24 cellular contexts compared by ENCODE assay signal in the genomic region with DNA sequence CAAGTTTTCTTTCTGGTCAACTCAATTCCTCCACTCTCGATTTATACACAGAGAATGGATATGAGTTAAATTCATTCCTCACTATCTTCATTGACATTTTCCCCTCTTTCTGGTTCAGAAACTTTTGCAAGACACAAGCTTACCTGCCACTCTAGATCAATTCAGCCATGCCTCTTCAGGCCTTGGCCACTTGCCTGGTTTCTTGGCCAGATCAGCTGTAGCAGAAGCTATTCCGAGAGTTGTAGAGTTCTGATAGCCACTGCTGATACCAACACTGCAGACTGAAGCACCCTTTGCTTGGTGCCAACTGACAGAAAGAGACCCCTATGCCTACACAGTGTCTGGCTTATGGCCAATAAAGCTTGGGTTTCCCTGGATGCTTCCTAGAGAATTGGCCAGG.
"Had no signal": no experiment of that assay in that cellular context is flagged by ENCODE, and none has a peak within 500 bp of the region (broad histone marks: within the 10 kb centered on the region; RNA-seq: fewer than 3 reads in every experiment).

No MANE protein-coding gene starts in this region.

- H3K27ac ChIP-seq: coronary artery, dorsolateral prefrontal cortex, hepatocyte, left ventricle myocardium inferior, lower lobe of right lung, ovary, psoas muscle, spleen, thoracic aorta had no signal

- DNase-seq: dorsolateral prefrontal cortex; effector CD8-positive, alpha-beta T cell; foreskin melanocyte; head of caudate nucleus; kidney; left cardiac atrium; left ventricle myocardium inferior; lower lobe of right lung; mesenchymal stem cell; naive thymus-derived CD4-positive, alpha-beta T cell; nucleus accumbens; ovary; psoas muscle; retina; spleen; stimulated activated CD4-positive, alpha-beta T cell treated with anti-CD3 and anti-CD28 coated beads, Interleukin-2, amount 100 ng/mL, for 24 hours; stimulated activated CD4-positive, alpha-beta T cell treated with anti-CD3 and anti-CD28 coated beads, Interleukin-4, amount 100 ng/mL, for 4 hours; stimulated activated naive B cell treated with anti-CD40 and anti-IgM and Interleukin-4, amounts not matched to agents 10 μg/mL and 1 μg/mL and 100 μg/mL, for 72 hours; stimulated activated naive CD8-positive, alpha-beta T cell treated with anti-CD3 and anti-CD28 coated beads, Interleukin-15, amount 100 ng/mL, for 72 hours; substantia nigra; trophoblast cell had no signal

- H3K4me1 Mint-ChIP-seq: naive thymus-derived CD4-positive, alpha-beta T cell; stimulated activated naive B cell treated with anti-CD40 and anti-IgM and Interleukin-4, amounts not matched to agents 10 μg/mL and 1 μg/mL and 100 μg/mL, for 72 hours; stimulated activated naive CD8-positive, alpha-beta T cell treated with anti-CD3 and anti-CD28 coated beads, Interleukin-15, amount 100 ng/mL, for 72 hours had no signal

- H3K4me3 ChIP-seq: coronary artery, dorsolateral prefrontal cortex, hepatocyte, left ventricle myocardium inferior, lower lobe of right lung, ovary, psoas muscle, spleen, thoracic aorta had no signal

- H3K4me1 ChIP-seq: left ventricle myocardium inferior, lower lobe of right lung, psoas muscle, spleen had no signal

- H3K27me3 Mint-ChIP-seq: naive thymus-derived CD4-positive, alpha-beta T cell; stimulated activated naive B cell treated with anti-CD40 and anti-IgM and Interleukin-4, amounts not matched to agents 10 μg/mL and 1 μg/mL and 100 μg/mL, for 72 hours; stimulated activated naive CD8-positive, alpha-beta T cell treated with anti-CD3 and anti-CD28 coated beads, Interleukin-15, amount 100 ng/mL, for 72 hours had no signal

- H3K9me3 ChIP-seq: left ventricle myocardium inferior, lower lobe of right lung, ovary, psoas muscle, thoracic aorta had no signal

- H2AFZ ChIP-seq: hepatocyte had no signal

- H3K27me3 ChIP-seq: dorsolateral prefrontal cortex, hepatocyte, ovary, spleen had no signal

- H3K4me3 Mint-ChIP-seq: naive thymus-derived CD4-positive, alpha-beta T cell; stimulated activated naive B cell treated with anti-CD40 and anti-IgM and Interleukin-4, amounts not matched to agents 10 μg/mL and 1 μg/mL and 100 μg/mL, for 72 hours; stimulated activated naive CD8-positive, alpha-beta T cell treated with anti-CD3 and anti-CD28 coated beads, Interleukin-15, amount 100 ng/mL, for 72 hours had no signal

- H3K27ac Mint-ChIP-seq: naive thymus-derived CD4-positive, alpha-beta T cell; stimulated activated naive B cell treated with anti-CD40 and anti-IgM and Interleukin-4, amounts not matched to agents 10 μg/mL and 1 μg/mL and 100 μg/mL, for 72 hours; stimulated activated naive CD8-positive, alpha-beta T cell treated with anti-CD3 and anti-CD28 coated beads, Interleukin-15, amount 100 ng/mL, for 72 hours had no signal

- H3K36me3 Mint-ChIP-seq: naive thymus-derived CD4-positive, alpha-beta T cell; stimulated activated naive B cell treated with anti-CD40 and anti-IgM and Interleukin-4, amounts not matched to agents 10 μg/mL and 1 μg/mL and 100 μg/mL, for 72 hours had no signal

- H3K36me3 ChIP-seq: left ventricle myocardium inferior, lower lobe of right lung, ovary, spleen, thoracic aorta had no signal
